In genomic region chr19:49469828-49470614, GRCh38 we compare ENCODE assay signal across 1 cellular context.
A peak's percentile ranks its signal among the peaks of the same experiment; 100 is the strongest.
TF ChIP-seq lines count a peak whose summit lies in the region.

No MANE protein-coding gene starts in this region.

TF ChIP-seq in GM12878, 131 proteins besides CTCF, POLR2A, EP300 and RAD21 (continued from another document and continues in another):
- no peak for TF ChIP-seq E2F8 (IDR thresholded peaks at IDR 0.05; ENCODE audit: low read depth, partially characterized antibody)
- TF ChIP-seq CUX1 (IDR thresholded peaks at IDR 0.05; ENCODE audit: insufficient replicate concordance, low read depth, low read length), result no peak
- no peak for TF ChIP-seq ZNF24 (IDR thresholded peaks at IDR 0.05)
- TF ChIP-seq PML (IDR thresholded peaks at IDR 0.05; ENCODE audit: low read length), result no peak
- peak; percentile 82 for TF ChIP-seq NBN (IDR thresholded peaks at IDR 0.05)
- TF ChIP-seq PKNOX1 (IDR thresholded peaks at IDR 0.05), result peak; percentile 13; the same call in 1 of the 2 replicates
- TF ChIP-seq TAF1 (IDR thresholded peaks at IDR 0.05; ENCODE audit: borderline replicate concordance, low read depth, low read length), result no peak
- TF ChIP-seq SMARCA5 (IDR thresholded peaks at IDR 0.05), result peak; percentile 100
- no peak for TF ChIP-seq BCLAF1 (IDR thresholded peaks at IDR 0.05)
- TF ChIP-seq MYB (IDR thresholded peaks at IDR 0.05; ENCODE audit: borderline replicate concordance, low read depth, low read length), result no peak
- TF ChIP-seq POU2F2 (IDR thresholded peaks at IDR 0.05; ENCODE audit: borderline replicate concordance, low read depth, low read length), result peak; percentile 55; the same call in 1 of the 3 replicates
- 0 out of 2 replicates have a peak, but pooled peaks have one; percentile 15 for TF ChIP-seq IRF4 (IDR thresholded peaks at IDR 0.05; ENCODE audit: low read depth, low read length)
- TF ChIP-seq CHD1 (IDR thresholded peaks at IDR 0.05; ENCODE audit: low read depth, low read length), result no peak
- TF ChIP-seq SPI1 (IDR thresholded peaks at IDR 0.05; ENCODE audit: borderline replicate concordance, insufficient read depth, low read depth, low read length), result peak; percentile 47; the same call in 1 of the 2 replicates
- TF ChIP-seq ZBED1 (IDR thresholded peaks at IDR 0.05; ENCODE audit: borderline replicate concordance), result no peak; the same call in 1 of the 2 replicates
- peak; percentile 83 for TF ChIP-seq SMC3 (IDR thresholded peaks at IDR 0.05; ENCODE audit: borderline replicate concordance, low read length)
- TF ChIP-seq RUNX3 (IDR thresholded peaks at IDR 0.05; ENCODE audit: low read length), result peak; percentile 95
- TF ChIP-seq PAX5 (IDR thresholded peaks at IDR 0.05; ENCODE audit: borderline replicate concordance, low read depth, low read length), result peak; percentile 10; the same call in 1 of the 2 replicates
- TF ChIP-seq HDGF (IDR thresholded peaks at IDR 0.05), result 0 out of 2 replicates have a peak, but pooled peaks have one; percentile 49
- peak; percentile 62; the same call in 1 of the 2 replicates for TF ChIP-seq RELB (IDR thresholded peaks at IDR 0.05; ENCODE audit: low read depth)
- 0 out of 2 replicates have a peak, but pooled peaks have one; percentile 72 for TF ChIP-seq MTA3 (IDR thresholded peaks at IDR 0.05; ENCODE audit: borderline replicate concordance, low read length)
- peak; percentile 42; the same call in 1 of the 2 replicates for TF ChIP-seq MTA2 (IDR thresholded peaks at IDR 0.05; ENCODE audit: low read depth)
- 0 out of 2 replicates have a peak, but pooled peaks have one; percentile 74 for TF ChIP-seq RCOR1 (conservative IDR thresholded peaks at IDR 0.05; ENCODE audit: low read depth, low read length)
- TF ChIP-seq BCL11A (IDR thresholded peaks at IDR 0.05; ENCODE audit: low read depth, low read length), result 0 out of 2 replicates have a peak, but pooled peaks have one; percentile 40
- TF ChIP-seq POLR2AphosphoS5 (IDR thresholded peaks at IDR 0.05; ENCODE audit: low read length), result no peak
- no peak for TF ChIP-seq E4F1 (IDR thresholded peaks at IDR 0.05; ENCODE audit: borderline replicate concordance, partially characterized antibody)
- TF ChIP-seq IKZF2 (IDR thresholded peaks at IDR 0.05), result peak; percentile 81 to 84
- peak in 1 of 2 experiments; percentile 75; a peak in 2 of 3 replicates for TF ChIP-seq EGR1 (IDR thresholded peaks at IDR 0.05; ENCODE audit: borderline replicate concordance in 1 of 2, low read depth in 2 of 2, low read length in 2 of 2)
- no peak for TF ChIP-seq MXI1 (IDR thresholded peaks at IDR 0.05; ENCODE audit: low read depth, low read length)
- peak; percentile 51; the same call in 1 of the 2 replicates for TF ChIP-seq ZNF207 (IDR thresholded peaks at IDR 0.05; ENCODE audit: borderline replicate concordance)
- no peak for TF ChIP-seq ATF7 (IDR thresholded peaks at IDR 0.05; ENCODE audit: low read depth)
- TF ChIP-seq ZBTB40 (IDR thresholded peaks at IDR 0.05; ENCODE audit: borderline replicate concordance), result no peak
- TF ChIP-seq MLLT1 (IDR thresholded peaks at IDR 0.05), result no peak
- no peak for TF ChIP-seq CBX5 (IDR thresholded peaks at IDR 0.05; ENCODE audit: low read depth)
- peak; percentile 61; the same call in 1 of the 2 replicates for TF ChIP-seq NR2F1 (conservative IDR thresholded peaks at IDR 0.05)
- peak; percentile 63; the same call in 1 of the 2 replicates for TF ChIP-seq TARDBP (IDR thresholded peaks at IDR 0.05; ENCODE audit: borderline replicate concordance)
